ENCODE assay signal across 17 cellular contexts in the genomic region with DNA sequence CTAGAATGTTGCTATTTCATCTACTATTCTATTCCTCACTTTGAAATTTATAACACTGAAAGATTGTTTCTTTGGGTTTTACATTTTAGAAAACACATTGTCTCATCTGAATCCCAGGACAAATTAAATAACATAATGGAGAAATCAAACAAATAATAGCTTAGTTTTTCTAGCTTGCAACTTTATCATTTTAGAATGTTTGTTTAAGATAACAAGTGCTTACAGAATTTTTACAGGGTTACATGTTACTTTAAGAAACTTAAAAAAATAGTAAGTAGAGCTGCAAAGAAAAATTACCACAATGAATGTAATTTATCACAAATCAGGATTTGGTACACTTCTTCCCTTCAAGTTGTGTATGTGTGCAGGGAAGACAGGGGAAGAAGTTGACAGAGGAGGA. TPM values are rescaled to one million over a fixed set of nuclear protein-coding genes. Genes with fewer than 3 reads are reported as not detected.
DNase-seq lines count a peak whose midpoint lies in the region; ATAC-seq and TF ChIP-seq lines count a peak whose summit lies in the region.
"Had no signal": no experiment of that assay in that cellular context is flagged by ENCODE, and none has a peak within 500 bp of the region (broad histone marks: within the 10 kb centered on the region; RNA-seq: fewer than 3 reads in every experiment).

No MANE protein-coding gene starts in this region.

- no peak for TF ChIP-seq CTCF in right atrium auricular region (IDR thresholded peaks at IDR 0.05)
- no peak for TF ChIP-seq CTCF in colonic mucosa (IDR thresholded peaks at IDR 0.05)

- H3K4me3 ChIP-seq in right atrium auricular region = peak overlapping the region in 1 of 2 donors; percentile 49
- H3K4me3 ChIP-seq in colonic mucosa = no peak overlapping the region
- no peak overlapping the region for H3K4me3 ChIP-seq in neuron (ENCODE audit: low read length)

- H3K4me1 ChIP-seq in right atrium auricular region (peaks cover 0 to 26% of the 10 kb centered on the region in 2 donors), colonic mucosa (no peaks in the 10 kb centered on the region), neuron (ENCODE audit: insufficient read depth, low read length) (peaks cover 11% of the 10 kb centered on the region)

- intact Hi-C loops in Right ventricle myocardium inferior (cut with DNase I) (loop anchor here (5.0 kb wide), 1 partner anchor 158 kb away; no protein-coding TSS in a partner anchor), colonic mucosa (cut with DNase I) (no loop called here), head of caudate nucleus (cut with DNase I) (no loop called here)

- DNase-seq in right atrium auricular region (ENCODE audit: low spot score) (no peak), Right ventricle myocardium inferior (ENCODE audit: missing footprints) (no peak), colonic mucosa (no peak), head of caudate nucleus (no peak)
- DNase-seq: activated CD8-positive, alpha-beta T cell treated with anti-CD3 and anti-CD28 coated beads, Interleukin-2, amount 10 ng/mL, durations not matched to agents 7 days and 5 days; aorta; dorsolateral prefrontal cortex; GF-D8; NCI-H1105; NCI-H2227 treated with DMSO at 0.1 percent for 48 hours; ovary; upper lobe of left lung; WERI-Rb-1 had no signal

- no peaks in the 10 kb centered on the region for H3K27me3 ChIP-seq in right atrium auricular region
- H3K27me3 ChIP-seq in colonic mucosa = no peaks in the 10 kb centered on the region
- no peaks in the 10 kb centered on the region for H3K27me3 ChIP-seq in neuron (ENCODE audit: insufficient read depth, low read length)
- H3K27me3 ChIP-seq: ovary, upper lobe of left lung had no signal

- H3K9ac ChIP-seq in colonic mucosa (ENCODE audit: low read depth in 2 of 2, low read length in 2 of 2) = no peak overlapping the region

- H2AFZ ChIP-seq in neuron (ENCODE audit: low read depth, low read length) = peak overlapping the region; percentile 49

- H3K9me3 ChIP-seq in right atrium auricular region (no peaks in the 10 kb centered on the region), colonic mucosa (no peaks in the 10 kb centered on the region), neuron (ENCODE audit: low read length) (no peaks in the 10 kb centered on the region)
- H3K9me3 ChIP-seq: ovary, upper lobe of left lung had no signal

- H3K27ac ChIP-seq in right atrium auricular region = peak overlapping the region; percentile 85 to 91
- H3K27ac ChIP-seq in colonic mucosa = peak overlapping the region; percentile 73
- H3K27ac ChIP-seq: WERI-Rb-1 had no signal

- H3K36me3 ChIP-seq in right atrium auricular region (peaks cover 19% of the 10 kb centered on the region), colonic mucosa (no peaks in the 10 kb centered on the region), neuron (ENCODE audit: insufficient read depth, low read length) (no peaks in the 10 kb centered on the region)
- H3K36me3 ChIP-seq: ovary, WERI-Rb-1 had no signal

- ATAC-seq in Right ventricle myocardium inferior (no peak), HG02870 (IDR thresholded peaks at IDR 0.05; ENCODE audit: unreplicated experiment) (no peak), GM19452 (IDR thresholded peaks at IDR 0.05; ENCODE audit: unreplicated experiment) (no peak), GM18861 (IDR thresholded peaks at IDR 0.05; ENCODE audit: unreplicated experiment) (no peak)

RNA-seq across cellular contexts. Expression of a gene that starts 11.3 kb away (rescaled TPM):
- total RNA-seq in right atrium auricular region = 100 to 1,000 TPM; 180 to 278 TPM
- total RNA-seq in Right ventricle myocardium inferior = 239 TPM
- 10 to 100 TPM in 1 of 2 donors, 1 to 10 TPM in 1; 4.2 to 22.0 TPM for total RNA-seq in colonic mucosa
- total RNA-seq: activated CD8-positive, alpha-beta T cell treated with anti-CD3 and anti-CD28 coated beads, Interleukin-2, amount 10 ng/mL, durations not matched to agents 7 days and 5 days had no signal

RNA-seq across cellular contexts. Expression of a gene that starts 14.0 kb away (rescaled TPM):
- total RNA-seq in right atrium auricular region = 100 to 1,000 TPM; 396 to 398 TPM
- total RNA-seq in Right ventricle myocardium inferior = 387 TPM
- total RNA-seq in colonic mucosa = 10 to 100 TPM; 16.1 to 87.0 TPM
- total RNA-seq: activated CD8-positive, alpha-beta T cell treated with anti-CD3 and anti-CD28 coated beads, Interleukin-2, amount 10 ng/mL, durations not matched to agents 7 days and 5 days had no signal

Comparison
In these comparisons a context has a peak if more than half of its experiments do, and no peak if none do; other contexts are left out.
1. RNA of a gene that starts 11.3 kb away (total RNA-seq): 180 to 278 TPM in right atrium auricular region and 239 TPM in Right ventricle myocardium inferior (single experiment); 4.2 to 22.0 TPM in colonic mucosa; every median in the first group is over 4 times any median in the second.